Comparison of ENCODE assay signal across 25 cellular contexts in the genomic region with DNA sequence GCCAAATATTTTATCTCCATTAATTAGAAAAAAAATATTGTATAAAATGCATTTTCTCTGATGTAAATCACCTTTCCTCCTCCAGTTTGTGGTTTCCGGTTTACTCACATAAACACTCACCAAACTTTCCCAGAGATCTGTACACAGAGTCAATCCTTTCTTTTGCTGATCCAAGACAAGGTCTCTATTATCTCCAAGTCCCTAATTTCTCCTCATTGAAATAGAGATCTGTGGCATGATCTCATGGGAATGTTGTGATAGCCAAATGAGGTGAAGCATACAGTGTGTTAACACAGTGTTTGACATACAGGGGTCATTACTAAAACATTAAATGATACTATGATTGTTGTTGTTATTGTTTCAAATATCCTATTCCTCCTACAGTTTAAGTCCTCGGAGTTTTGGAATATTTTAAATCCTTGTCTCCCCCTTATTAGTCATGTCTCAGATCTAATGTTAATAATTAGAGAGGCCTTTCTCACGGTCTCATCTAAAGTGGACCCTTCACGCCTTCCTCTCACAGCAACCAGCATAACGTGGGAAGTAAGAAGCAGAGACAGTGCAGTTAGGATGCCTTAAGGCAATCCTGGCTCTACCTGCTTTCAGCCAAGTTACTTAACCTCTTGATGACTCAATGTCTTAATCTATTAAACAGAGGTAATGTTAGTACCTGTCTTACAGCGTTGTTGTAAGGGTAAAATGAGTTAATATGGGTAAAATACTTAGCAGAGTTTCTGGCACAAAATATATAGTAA.
"Had no signal": no experiment of that assay in that cellular context is flagged by ENCODE, and none has a peak within 500 bp of the region (broad histone marks: within the 10 kb centered on the region; RNA-seq: fewer than 3 reads in every experiment).

No MANE protein-coding gene starts in this region.

- DNase-seq: activated CD4-positive, alpha-beta T cell treated with anti-CD3 and anti-CD28 coated beads for 1 hour; activated CD8-positive, alpha-beta memory T cell treated with anti-CD3 and anti-CD28 coated beads for 24 hours; activated CD8-positive, alpha-beta memory T cell treated with anti-CD3 and anti-CD28 coated beads, Interleukin-2, amount 50 U/mL, for 4 hours; activated T-cell treated with anti-CD3 and anti-CD28 coated beads, Interleukin-2, amount 50 U/mL, for 24 hours; aorta; central memory CD4-positive, alpha-beta T cell; dermis blood vessel endothelial cell; effector CD8-positive, alpha-beta T cell; esophagus squamous epithelium; head of caudate nucleus; hypothalamus; left lung; midbrain; natural killer cell; spleen; stimulated activated CD4-positive, alpha-beta T cell treated with anti-CD3 and anti-CD28 coated beads, Interleukin-4, amount 100 ng/mL, for 1 hour; stimulated activated naive CD4-positive, alpha-beta T cell had no signal

- H3K27ac ChIP-seq: esophagus squamous epithelium, gastroesophageal sphincter, left lung, prostate gland, right atrium auricular region, spleen, thoracic aorta, vagina, VCaP had no signal

- ATAC-seq: activated naive CD4-positive, alpha-beta T cell treated with anti-CD3 and anti-CD28 coated beads, Interleukin-2, amount 50 U/mL, for 72 hours; activated T-helper 17 cell treated with anti-CD3 and anti-CD28 coated beads, Interleukin-2, amount 50 U/mL, for 72 hours; gastroesophageal sphincter; left lung; natural killer cell had no signal
